In the genomic region with DNA sequence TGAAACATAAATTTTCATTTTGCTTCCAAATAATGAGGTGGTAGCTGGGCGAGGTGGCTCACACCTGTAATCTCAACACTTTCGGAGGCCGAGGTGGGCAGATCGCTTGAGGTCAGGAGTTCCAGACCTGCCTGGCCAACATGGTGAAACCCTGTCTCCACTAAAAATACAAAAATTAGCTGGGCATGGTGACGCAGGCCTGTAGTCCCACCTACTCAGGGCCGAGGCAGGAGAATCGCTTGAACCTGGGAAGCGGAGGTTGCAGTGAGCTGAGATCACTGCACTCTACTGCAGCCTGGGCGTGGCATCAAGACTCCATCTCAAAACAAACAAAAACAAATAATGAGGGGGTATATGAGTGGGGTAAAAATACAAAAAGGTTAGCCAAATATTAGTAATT, we compare ENCODE assay signal across 8 cellular contexts. TPM values are rescaled to one million over a fixed set of nuclear protein-coding genes. Genes with fewer than 3 reads are reported as not detected.
DNase-seq lines count a peak whose midpoint lies in the region; ATAC-seq and TF ChIP-seq lines count a peak whose summit lies in the region.
"Not testable (repeated sequence)": the region's sequence is repeated elsewhere in the genome, so short reads cannot be mapped to it uniquely, and the experiment has no call there.

No MANE protein-coding gene starts in this region.

- H3K9ac ChIP-seq in BLaER1 (peak overlapping the region; percentile 90), colonic mucosa (ENCODE audit: low read depth in 2 of 2, low read length in 2 of 2) (peak overlapping the region in 1 of 2 donors; percentile 95)

- CTCF ChIA-PET in Panc1 (lab: Charles Lee): interaction anchor here (0.7 kb wide), 1 partner anchor 595 kb away, joined by 5 read pairs; no protein-coding TSS in a partner anchor

- not testable (repeated sequence) for TF ChIP-seq CTCF in HFFc6 (IDR thresholded peaks at IDR 0.05); Panc1 (IDR thresholded peaks at IDR 0.05); colonic mucosa (IDR thresholded peaks at IDR 0.05); heart left ventricle (IDR thresholded peaks at IDR 0.05)

- POLR2A ChIA-PET in Panc1 (lab: Charles Lee): interaction anchor here (0.7 kb wide), 2 partner anchors 239 to 328 kb away, joined by 4 read pairs; no protein-coding TSS in a partner anchor
- POLR2A ChIA-PET in naive thymus-derived CD8-positive, alpha-beta T cell (lab: Charles Lee): interaction anchor here (0.7 to 2.6 kb wide), 6 partner anchors 9 to 907 kb away, joined by 3 to 14 read pairs (median 4); a partner anchor contains a TSS

- H3K4me1 ChIP-seq in BLaER1 (peaks cover 37% of the 10 kb centered on the region), heart left ventricle (peaks cover 0 to 28% (median 16%) of the 10 kb centered on the region in 12 donors)
- H3K4me1 ChIP-seq in Panc1 (ENCODE audit: control insufficient read depth, insufficient read depth, low read length); colonic mucosa: not testable (repeated sequence)

- in situ Hi-C loops in Panc1 (cut with HindIII; ENCODE audit: low pct_unique_long_range_greater_than_20kb, low sequenced_read_pairs): not testable (repeated sequence)

- peak overlapping the region; percentile 99 for H3K4me3 Mint-ChIP-seq in HFFc6
- peak overlapping the region; percentile 83 to 88 for H3K4me3 Mint-ChIP-seq in activated T-cell treated with anti-CD3 and anti-CD28 coated beads, Interleukin-2, amount 50 U/mL, for 72 hours
- H3K4me3 Mint-ChIP-seq in naive thymus-derived CD8-positive, alpha-beta T cell: peak overlapping the region in 9 of 10 donors; percentile 86 to 100 (median 98)
- H3K4me3 Mint-ChIP-seq in stimulated activated naive B cell treated with anti-CD40 and anti-IgM and Interleukin-4, amounts not matched to agents 10 μg/mL and 1 μg/mL and 100 μg/mL, for 72 hours: peak overlapping the region; percentile 91 to 93

- H3K9me3 Mint-ChIP-seq in HFFc6; activated T-cell treated with anti-CD3 and anti-CD28 coated beads, Interleukin-2, amount 50 U/mL, for 72 hours; naive thymus-derived CD8-positive, alpha-beta T cell; stimulated activated naive B cell treated with anti-CD40 and anti-IgM and Interleukin-4, amounts not matched to agents 10 μg/mL and 1 μg/mL and 100 μg/mL, for 72 hours: not testable (repeated sequence)

- H3K4me3 ChIP-seq in BLaER1 (peak overlapping the region; percentile 84), Panc1 (ENCODE audit: low read depth in 2 of 2, low read length in 2 of 2) (peak overlapping the region; percentile 83 to 98), colonic mucosa (peak overlapping the region; percentile 62), heart left ventricle (peak overlapping the region in 10 of 12 donors; percentile 69 to 90 (median 75))

- not testable (repeated sequence) for DNase-seq in HFFc6; Panc1 (ENCODE audit: low read depth, low spot score); activated T-cell treated with anti-CD3 and anti-CD28 coated beads, Interleukin-2, amount 50 U/mL, for 72 hours; colonic mucosa; heart left ventricle; naive thymus-derived CD8-positive, alpha-beta T cell; stimulated activated naive B cell treated with anti-CD40 and anti-IgM and Interleukin-4, amounts not matched to agents 10 μg/mL and 1 μg/mL and 100 μg/mL, for 72 hours

- ATAC-seq in Panc1; activated T-cell treated with anti-CD3 and anti-CD28 coated beads, Interleukin-2, amount 50 U/mL, for 72 hours (replicated peaks in 1 of 2); heart left ventricle; naive thymus-derived CD8-positive, alpha-beta T cell; stimulated activated naive B cell treated with anti-CD40 and anti-IgM and Interleukin-4, amounts not matched to agents 10 μg/mL and 1 μg/mL and 100 μg/mL, for 72 hours (replicated peaks): not testable (repeated sequence)

- H3K27me3 ChIP-seq in BLaER1; Panc1 (ENCODE audit: control insufficient read depth, insufficient read depth, low read length); colonic mucosa; heart left ventricle: not testable (repeated sequence)

- WGBS in heart left ventricle, 4 donors: 82 to 93% (median 90%) methylated on average over 9 of the region's 9 CpGs

- not testable (repeated sequence) for H4K20me1 ChIP-seq in BLaER1

- not testable (repeated sequence) for BruUV-seq in Panc1 (replicated peaks; lab: Mats Ljungman, UMichigan)

- peaks cover 13% of the 10 kb centered on the region for H3K36me3 Mint-ChIP-seq in HFFc6 (ENCODE audit: low read depth)
- H3K36me3 Mint-ChIP-seq in activated T-cell treated with anti-CD3 and anti-CD28 coated beads, Interleukin-2, amount 50 U/mL, for 72 hours (ENCODE audit: insufficient read depth in 2 of 2): not testable (repeated sequence)
- H3K36me3 Mint-ChIP-seq in naive thymus-derived CD8-positive, alpha-beta T cell: peaks cover 6 to 21% (median 6%) of the 10 kb centered on the region in 3 donors
- H3K36me3 Mint-ChIP-seq in stimulated activated naive B cell treated with anti-CD40 and anti-IgM and Interleukin-4, amounts not matched to agents 10 μg/mL and 1 μg/mL and 100 μg/mL, for 72 hours: peaks cover 19 to 24% of the 10 kb centered on the region in 2 donors

- peaks cover 19% of the 10 kb centered on the region for H3K4me1 Mint-ChIP-seq in HFFc6 (ENCODE audit: low read depth)
- peaks cover 23% of the 10 kb centered on the region for H3K4me1 Mint-ChIP-seq in activated T-cell treated with anti-CD3 and anti-CD28 coated beads, Interleukin-2, amount 50 U/mL, for 72 hours (ENCODE audit: low read depth)
- H3K4me1 Mint-ChIP-seq in naive thymus-derived CD8-positive, alpha-beta T cell: peaks cover 6 to 26% (median 19%) of the 10 kb centered on the region in 4 donors
- peaks cover 4 to 27% of the 10 kb centered on the region in 2 donors for H3K4me1 Mint-ChIP-seq in stimulated activated naive B cell treated with anti-CD40 and anti-IgM and Interleukin-4, amounts not matched to agents 10 μg/mL and 1 μg/mL and 100 μg/mL, for 72 hours

- not testable (repeated sequence) for H3K9me3 ChIP-seq in BLaER1; Panc1 (ENCODE audit: control insufficient read depth, insufficient read depth, low read depth, low read length); colonic mucosa; heart left ventricle

- H3K27me3 Mint-ChIP-seq in HFFc6 (ENCODE audit: insufficient read depth); activated T-cell treated with anti-CD3 and anti-CD28 coated beads, Interleukin-2, amount 50 U/mL, for 72 hours (ENCODE audit: low read depth); naive thymus-derived CD8-positive, alpha-beta T cell; stimulated activated naive B cell treated with anti-CD40 and anti-IgM and Interleukin-4, amounts not matched to agents 10 μg/mL and 1 μg/mL and 100 μg/mL, for 72 hours: not testable (repeated sequence)

- peak overlapping the region; percentile 98; the same call in 1 of the 2 replicates for H3K27ac Mint-ChIP-seq in HFFc6
- H3K27ac Mint-ChIP-seq in activated T-cell treated with anti-CD3 and anti-CD28 coated beads, Interleukin-2, amount 50 U/mL, for 72 hours: peak overlapping the region; percentile 92
- peak overlapping the region; percentile 32 to 100 (median 97) for H3K27ac Mint-ChIP-seq in naive thymus-derived CD8-positive, alpha-beta T cell
- peak overlapping the region; percentile 97 for H3K27ac Mint-ChIP-seq in stimulated activated naive B cell treated with anti-CD40 and anti-IgM and Interleukin-4, amounts not matched to agents 10 μg/mL and 1 μg/mL and 100 μg/mL, for 72 hours

- not testable (repeated sequence) for H3K27ac ChIP-seq in BLaER1, colonic mucosa
- peak overlapping the region; percentile 97 for H3K27ac ChIP-seq in Panc1 (ENCODE audit: low read length)
- peak overlapping the region in 2 of 12 donors; percentile 85 to 91 for H3K27ac ChIP-seq in heart left ventricle

- H3K4me2 ChIP-seq in BLaER1: peak overlapping the region; percentile 79

- intact Hi-C loops in Panc1 (cut with micrococcal nuclease; ENCODE audit: unreplicated experiment); colonic mucosa (cut with DNase I): not testable (repeated sequence)
- intact Hi-C loops in heart left ventricle (cut with DNase I): loop anchor here in 3 of 10 donors (2.0 to 5.0 kb wide), 3 partner anchors 31 to 167 kb away; a partner anchor contains a TSS

- peaks cover 63% of the 10 kb centered on the region for H3K36me3 ChIP-seq in BLaER1
- H3K36me3 ChIP-seq in Panc1 (ENCODE audit: control insufficient read depth, insufficient read depth, low read length); colonic mucosa: not testable (repeated sequence)
- peaks cover 0 to 51% (median 41%) of the 10 kb centered on the region in 9 donors for H3K36me3 ChIP-seq in heart left ventricle

- TF ChIP-seq POLR2A in heart left ventricle (IDR thresholded peaks at IDR 0.05): not testable (repeated sequence)

RNA-seq across cellular contexts. Expression of a gene that starts 1.1 kb away (rescaled TPM):
- 10 to 100 TPM; 68.6 to 85.2 (median 75.4) TPM for total RNA-seq in HFFc6 (2021; fragmentation: NEBNext Ultra II Directional; extraction: Animal tissue kit (Norgen Biotek cat#: 25700))
- total RNA-seq in Panc1 (2021; ENCODE audit: unreplicated experiment) (104 TPM), colonic mucosa (10 to 100 TPM; 59.8 to 61.2 TPM), heart left ventricle (10 to 100 TPM; 34.2 to 75.1 (median 48.6) TPM)
- 71.5 TPM for polyA plus RNA-seq in Panc1 (2012; ENCODE audit: insufficient read length)
- 100 to 1,000 TPM; 127 to 128 TPM for total RNA-seq in activated T-cell treated with anti-CD3 and anti-CD28 coated beads, Interleukin-2, amount 50 U/mL, for 72 hours
- polyA plus RNA-seq in heart left ventricle: 10 to 100 TPM; 97.5 to 97.8 TPM
- total RNA-seq in naive thymus-derived CD8-positive, alpha-beta T cell: 100 to 1,000 TPM; 145 to 164 TPM
- 10 to 100 TPM; 66.1 to 92.1 (median 70.4) TPM for polyA plus RNA-seq in naive thymus-derived CD8-positive, alpha-beta T cell

RNA-seq across cellular contexts. Expression of a gene that starts 31.3 kb away (rescaled TPM):
- 100 to 1,000 TPM in 5 of 6 experiments, 10 to 100 TPM in 1; 98.4 to 126 (median 110) TPM for total RNA-seq in HFFc6 (2021; fragmentation: NEBNext Ultra II Directional; extraction: Animal tissue kit (Norgen Biotek cat#: 25700))
- total RNA-seq in Panc1 (2021; ENCODE audit: unreplicated experiment) (101 TPM), colonic mucosa (100 to 1,000 TPM in 1 of 2 donors, 10 to 100 TPM in 1; 76.2 to 127 TPM), heart left ventricle (100 to 1,000 TPM in 1 of 9 donors, 10 to 100 TPM in 8; 56.7 to 100 (median 83.3) TPM)
- 73.5 TPM for polyA plus RNA-seq in Panc1 (2012; ENCODE audit: insufficient read length)
- total RNA-seq in activated T-cell treated with anti-CD3 and anti-CD28 coated beads, Interleukin-2, amount 50 U/mL, for 72 hours: 100 to 1,000 TPM; 140 to 154 TPM
- 10 to 100 TPM; 43.0 to 80.9 TPM for polyA plus RNA-seq in heart left ventricle
- 100 to 1,000 TPM; 104 to 111 TPM for total RNA-seq in naive thymus-derived CD8-positive, alpha-beta T cell
- 10 to 100 TPM; 56.6 to 67.0 (median 60.7) TPM for polyA plus RNA-seq in naive thymus-derived CD8-positive, alpha-beta T cell
